Comparison of ENCODE assay signal across 11 cellular contexts in the genomic region with DNA sequence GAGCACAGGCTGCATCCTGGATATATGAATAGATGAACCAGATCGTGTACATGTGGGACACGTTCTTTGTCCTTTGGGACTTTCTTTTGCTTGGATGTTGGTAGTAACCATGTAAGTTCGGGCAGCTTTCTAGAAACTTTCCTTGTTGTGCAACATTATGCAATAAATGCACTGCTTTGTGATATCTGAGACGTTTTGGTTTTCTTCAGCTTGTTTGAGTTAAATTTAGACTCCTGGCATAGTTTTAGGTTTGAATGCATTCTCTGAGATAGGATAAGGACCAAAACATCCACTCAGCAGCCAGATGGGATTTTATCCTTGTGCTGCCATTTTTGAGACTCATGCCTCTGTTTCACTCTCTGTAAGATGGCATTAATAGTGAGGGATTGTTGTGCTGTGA.
A peak's percentile ranks its signal among the peaks of the same experiment; 100 is the strongest.
DNase-seq lines count a peak whose midpoint lies in the region; ATAC-seq and TF ChIP-seq lines count a peak whose summit lies in the region.
"Had no signal": no experiment of that assay in that cellular context is flagged by ENCODE, and none has a peak within 500 bp of the region (broad histone marks: within the 10 kb centered on the region; RNA-seq: fewer than 3 reads in every experiment).

No MANE protein-coding gene starts in this region.

- H3K36me3 Mint-ChIP-seq in WTC11 (no peaks in the 10 kb centered on the region), Caco-2 (ENCODE audit: insufficient read depth, unreplicated experiment) (no peaks in the 10 kb centered on the region)

- no peaks in the 10 kb centered on the region for H3K79me2 ChIP-seq in OCI-LY7 (ENCODE audit: insufficient read depth, low read depth, low read length)

- DNase-seq in SIG-M5 treated with dmso at 0.1 percent for 504 hours (lab: John Stamatoyannopoulos, UW; ENCODE audit: unreplicated experiment) (peak; percentile 52), SIG-M5 (lab: John Stamatoyannopoulos, UW) (no peak), WTC11 (ENCODE audit: low spot score) (no peak), stromal cell of bone marrow (ENCODE audit: low read depth) (peak; percentile 69), Caco-2 (no peak), OCI-LY7 (ENCODE audit: low spot score) (no peak)
- DNase-seq: ACHN, aorta had no signal

- WGBS in gastroesophageal sphincter (ENCODE audit: low coverage in 1 of 2), 2 donors: 42 to 50% methylated on average over 4 of the region's 4 CpGs

- no peak for TF ChIP-seq CTCF in WTC11 (IDR thresholded peaks at IDR 0.05)
- TF ChIP-seq CTCF in gastroesophageal sphincter (IDR thresholded peaks at IDR 0.05): no peak
- TF ChIP-seq CTCF in Caco-2 (IDR thresholded peaks at IDR 0.05; ENCODE audit: insufficient read depth in 1 of 2, low read depth in 1 of 2, low read length in 1 of 2, severe bottlenecking in 1 of 2, unreplicated experiment in 1 of 2): no peak
- TF ChIP-seq CTCF in OCI-LY7 (conservative IDR thresholded peaks at IDR 0.05; ENCODE audit: low read length): no peak

- BruUV-seq in Caco-2 (replicated peaks; lab: Mats Ljungman, UMichigan) (no TSS peak), OCI-LY7 (replicated peaks; lab: Mats Ljungman, UMichigan) (no TSS peak)

- TF ChIP-seq POLR2A in gastroesophageal sphincter (IDR thresholded peaks at IDR 0.05): no peak

- CTCF ChIA-PET in WTC11 (lab: Charles Lee): interaction anchor here (0.6 to 0.7 kb wide), 2 partner anchors 44 to 51 kb away, joined by 3 read pairs; no protein-coding TSS in a partner anchor
- CTCF ChIA-PET in Caco-2 (lab: Charles Lee): interaction anchor here (1.0 to 1.2 kb wide), 3 partner anchors 8 to 98 kb away, joined by 3 to 4 read pairs (median 3); no protein-coding TSS in a partner anchor
- CTCF ChIA-PET in OCI-LY7 (lab: Charles Lee; ENCODE audit: unreplicated experiment): no interaction called here

- no peak for TF ChIP-seq EP300 in gastroesophageal sphincter (IDR thresholded peaks at IDR 0.05)

- no peak overlapping the region for H2AFZ ChIP-seq in OCI-LY7 (ENCODE audit: low read length)

- no peak overlapping the region for H3K4me3 Mint-ChIP-seq in WTC11
- H3K4me3 Mint-ChIP-seq in Caco-2 (ENCODE audit: unreplicated experiment): no peak overlapping the region

- H3K36me3 ChIP-seq in gastroesophageal sphincter: no peaks in the 10 kb centered on the region
- H3K36me3 ChIP-seq in Caco-2 (ENCODE audit: control insufficient read depth, insufficient read depth, low read length): no peaks in the 10 kb centered on the region
- H3K36me3 ChIP-seq in OCI-LY7 (ENCODE audit: insufficient read depth, low read length): no peaks in the 10 kb centered on the region
- H3K36me3 ChIP-seq: thoracic aorta had no signal

- no peaks in the 10 kb centered on the region for H3K27me3 ChIP-seq in gastroesophageal sphincter
- H3K27me3 ChIP-seq in Caco-2 (replicated peaks; ENCODE audit: control insufficient read depth, insufficient read depth, low read length): no peaks in the 10 kb centered on the region

- H3K4me2 ChIP-seq in OCI-LY7 (ENCODE audit: low read length): no peak overlapping the region

- intact Hi-C loops in Caco-2 (cut with micrococcal nuclease; ENCODE audit: unreplicated experiment): no loop called here
- intact Hi-C loops in OCI-LY7 (cut with micrococcal nuclease; ENCODE audit: unreplicated experiment): no loop called here

- no peaks in the 10 kb centered on the region; the same call in 1 of the 2 replicates for H4K20me1 ChIP-seq in OCI-LY7 (ENCODE audit: insufficient read depth, low read length)

- peaks cover 57% of the 10 kb centered on the region for H3K4me1 Mint-ChIP-seq in WTC11
- peaks cover 5% of the 10 kb centered on the region for H3K4me1 Mint-ChIP-seq in Caco-2 (ENCODE audit: low read depth, unreplicated experiment)

- H3K9me2 ChIP-seq in OCI-LY7 (ENCODE audit: insufficient read depth, low read length): no peaks in the 10 kb centered on the region

- H3K27me3 Mint-ChIP-seq in WTC11 (ENCODE audit: low read depth) (no peaks in the 10 kb centered on the region), Caco-2 (ENCODE audit: insufficient read depth, unreplicated experiment) (no peaks in the 10 kb centered on the region)

- H3K27ac ChIP-seq in gastroesophageal sphincter: no peak overlapping the region
- H3K27ac ChIP-seq in OCI-LY7 (ENCODE audit: low read depth, low read length, poor library complexity, severe bottlenecking): no peak overlapping the region
- H3K27ac ChIP-seq: thoracic aorta had no signal

- H3K9me3 Mint-ChIP-seq in WTC11 (no peaks in the 10 kb centered on the region), Caco-2 (ENCODE audit: unreplicated experiment) (no peaks in the 10 kb centered on the region)

- H3K9me3 ChIP-seq in gastroesophageal sphincter: no peaks in the 10 kb centered on the region
- H3K9me3 ChIP-seq in Caco-2: no peaks in the 10 kb centered on the region
- no peaks in the 10 kb centered on the region for H3K9me3 ChIP-seq in OCI-LY7 (ENCODE audit: low read length)
- H3K9me3 ChIP-seq: thoracic aorta had no signal

- H3K4me3 ChIP-seq in gastroesophageal sphincter: no peak overlapping the region
- no peak overlapping the region for H3K4me3 ChIP-seq in Caco-2 (ENCODE audit: low read depth, low read length)
- H3K4me3 ChIP-seq in OCI-LY7 (ENCODE audit: low read depth, low read length, poor library complexity, severe bottlenecking): no peak overlapping the region
- H3K4me3 ChIP-seq: thoracic aorta had no signal

- H3K4me1 ChIP-seq in gastroesophageal sphincter (peaks cover 0 to 19% (median 0%) of the 10 kb centered on the region in 3 donors), Caco-2 (peaks cover 8% of the 10 kb centered on the region; the same call in 1 of the 2 replicates), OCI-LY7 (ENCODE audit: insufficient read depth, low read length, poor library complexity, severe bottlenecking) (no peaks in the 10 kb centered on the region)

- ATAC-seq in WTC11: no peak
- ATAC-seq in gastroesophageal sphincter: peak; percentile 39
- ATAC-seq in HG03196 (IDR thresholded peaks at IDR 0.05; ENCODE audit: unreplicated experiment): no peak

- POLR2A ChIA-PET in WTC11 (lab: Charles Lee): no interaction called here
- POLR2A ChIA-PET in Caco-2 (lab: Charles Lee): interaction anchor here (0.6 kb wide), 1 partner anchor 10 kb away, joined by 8 read pairs; no protein-coding TSS in a partner anchor
- POLR2A ChIA-PET in OCI-LY7 (lab: Charles Lee): interaction anchor here (1.0 to 1.6 kb wide), 3 partner anchors 8 to 42 kb away, joined by 3 to 4 read pairs (median 3); no protein-coding TSS in a partner anchor

- peak overlapping the region; percentile 54; the same call in 1 of the 2 replicates for H3K27ac Mint-ChIP-seq in WTC11
- no peak overlapping the region for H3K27ac Mint-ChIP-seq in Caco-2 (ENCODE audit: unreplicated experiment)

TF ChIP-seq in WTC11, 78 proteins besides CTCF, POLR2A, EP300 and RAD21:
- TF ChIP-seq NFE2L1 (CRISPR knock-in tag; IDR thresholded peaks at IDR 0.05) (no peak), CDX4 (CRISPR knock-in tag; IDR thresholded peaks at IDR 0.05; ENCODE audit: borderline replicate concordance) (no peak), MXD4 (CRISPR knock-in tag; IDR thresholded peaks at IDR 0.05; ENCODE audit: borderline replicate concordance) (no peak), CREB1 (CRISPR knock-in tag; IDR thresholded peaks at IDR 0.05) (no peak)

Comparison
In these comparisons a context has a peak if more than half of its experiments do, and no peak if none do; other contexts are left out.
1. DNase-seq: peak in SIG-M5 treated with dmso at 0.1 percent for 504 hours (single experiment) and stromal cell of bone marrow (single experiment); none in SIG-M5 (single experiment), WTC11 (single experiment), Caco-2 (0 of 2) and OCI-LY7 (single experiment).